In genomic region chr14:60197629-60198318, GRCh38 we compare ENCODE assay signal across 1 cellular context.
TF ChIP-seq lines count a peak whose summit lies in the region.

No MANE protein-coding gene starts in this region.

TF ChIP-seq in WTC11, 78 proteins besides CTCF, POLR2A, EP300 and RAD21 (continued from another document):
- TF ChIP-seq KAT7 (CRISPR knock-in tag; IDR thresholded peaks at IDR 0.05; ENCODE audit: borderline replicate concordance) (no peak), NFYB (CRISPR knock-in tag; conservative IDR thresholded peaks at IDR 0.05; ENCODE audit: low read depth) (no peak)
- TF ChIP-seq, protein P1, sequence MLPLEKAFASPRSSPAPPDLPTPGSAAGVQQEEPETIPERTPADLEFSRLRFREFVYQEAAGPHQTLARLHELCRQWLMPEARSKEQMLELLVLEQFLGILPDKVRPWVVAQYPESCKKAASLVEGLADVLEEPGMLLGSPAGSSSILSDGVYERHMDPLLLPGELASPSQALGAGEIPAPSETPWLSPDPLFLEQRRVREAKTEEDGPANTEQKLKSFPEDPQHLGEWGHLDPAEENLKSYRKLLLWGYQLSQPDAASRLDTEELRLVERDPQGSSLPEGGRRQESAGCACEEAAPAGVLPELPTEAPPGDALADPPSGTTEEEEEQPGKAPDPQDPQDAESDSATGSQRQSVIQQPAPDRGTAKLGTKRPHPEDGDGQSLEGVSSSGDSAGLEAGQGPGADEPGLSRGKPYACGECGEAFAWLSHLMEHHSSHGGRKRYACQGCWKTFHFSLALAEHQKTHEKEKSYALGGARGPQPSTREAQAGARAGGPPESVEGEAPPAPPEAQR (CRISPR knock-in tag; IDR thresholded peaks at IDR 0.05) = no peak
